In the genomic region with DNA sequence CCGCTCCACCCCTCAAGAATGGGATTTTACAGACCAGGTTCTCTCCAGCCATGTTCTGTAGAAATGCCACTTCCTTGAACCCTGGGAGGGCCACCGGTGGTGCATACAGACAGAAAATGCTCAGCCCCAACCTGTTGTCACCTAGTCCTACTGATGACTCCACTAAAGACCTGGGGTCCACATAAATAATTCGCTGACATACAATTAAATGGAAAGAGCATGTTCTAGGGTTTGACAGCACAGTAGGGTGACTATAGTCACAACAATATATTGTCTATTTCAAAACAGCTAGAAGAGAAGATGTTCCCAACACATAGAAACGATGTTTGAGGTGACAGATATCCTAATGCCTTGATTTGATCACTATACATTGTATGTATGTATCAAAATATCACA, we compare ENCODE assay signal across 33 cellular contexts.
A peak's percentile ranks its signal among the peaks of the same experiment; 100 is the strongest.
DNase-seq lines count a peak whose midpoint lies in the region; ATAC-seq, FAIRE-seq and TF ChIP-seq lines count a peak whose summit lies in the region.
"Had no signal": no experiment of that assay in that cellular context is flagged by ENCODE, and none has a peak within 500 bp of the region (broad histone marks: within the 10 kb centered on the region; RNA-seq: fewer than 3 reads in every experiment).

No MANE protein-coding gene starts in this region.

- FAIRE-seq in HepG2 (lab: Jason Lieb, UNC), result no peak
- no peak for FAIRE-seq in K562 (lab: Jason Lieb, UNC)
- FAIRE-seq: A204.1, A549, D721Med had no signal

- no peaks in the 10 kb centered on the region for H3K9me3 ChIP-seq in HepG2 (ENCODE audit: low read length)
- no peaks in the 10 kb centered on the region for H3K9me3 ChIP-seq in right lobe of liver
- no peaks in the 10 kb centered on the region for H3K9me3 ChIP-seq in Karpas-422 (ENCODE audit: low read length)
- H3K9me3 ChIP-seq in K562 (replicated peaks; ENCODE audit: control insufficient read depth, insufficient read depth, low read depth, low read length), result no peaks in the 10 kb centered on the region
- H3K9me3 ChIP-seq: BE2C, Caco-2 had no signal

- H3K9ac ChIP-seq in HepG2 (ENCODE audit: insufficient read depth, low read depth, low read length) (no peak overlapping the region), Karpas-422 (ENCODE audit: low read length) (no peak overlapping the region), K562 (ENCODE audit: insufficient read depth in 1 of 2, low read depth in 2 of 2, low read length in 2 of 2) (no peak overlapping the region)
- H3K9ac ChIP-seq: BLaER1; BLaER1 treated with 17β-estradiol and CSF1 and Interleukin-3, amounts not matched to agents 10 nM and 100 nM had no signal

- POLR2A ChIA-PET in HepG2 (lab: Yijun Ruan, JAX) (no interaction called here), K562 (lab: Yijun Ruan, JAX) (interaction anchor here (1.0 to 2.4 kb wide), 3 partner anchors 9 to 43 kb away, joined by 3 to 15 read pairs (median 3); no protein-coding TSS in a partner anchor)

- DNase-seq in HepG2 (ENCODE audit: low spot score) (no peak), right lobe of liver (no peak), Karpas-422 (peak; percentile 26), K562 (ENCODE audit: extremely low read depth in 1 of 4, low spot score in 3 of 4) (no peak), NCI-H510A (lab: John Stamatoyannopoulos, UW) (no peak)
- DNase-seq: 8988T; ACHN; AML-193; BE2C; C1 segment of cervical spinal cord; Caco-2; Calu3; CD4-positive, alpha-beta memory T cell; CD4-positive, alpha-beta T cell; CD4-positive, CD25-positive, alpha-beta regulatory T cell; CD8-positive, alpha-beta memory T cell; CD8-positive, alpha-beta T cell; COR-L47; DMS 273 treated with DMSO at 0.1 percent for 48 hours; DMS153; DMS53; DMS79; DMS79 treated with DMSO at 0.1 percent for 48 hours; DND-41; EL had no signal

- TF ChIP-seq EP300 in HepG2 (IDR thresholded peaks at IDR 0.05; ENCODE audit: low read depth in 2 of 2, low read length in 2 of 2), result no peak
- TF ChIP-seq EP300 in HepG2 (CRISPR knock-in tag; IDR thresholded peaks at IDR 0.05; ENCODE audit: borderline replicate concordance), result no peak
- TF ChIP-seq EP300 in K562 (IDR thresholded peaks at IDR 0.05; ENCODE audit: low read length), result no peak

- no peak for TF ChIP-seq POLR2A in HepG2 (IDR thresholded peaks at IDR 0.05; ENCODE audit: insufficient read depth in 1 of 2, low read depth in 2 of 2, low read length in 2 of 2)
- TF ChIP-seq POLR2A in right lobe of liver (IDR thresholded peaks at IDR 0.05), result no peak
- no peak for TF ChIP-seq POLR2A in K562 (conservative IDR thresholded peaks at IDR 0.05)

- no peaks in the 10 kb centered on the region for H3K9me1 ChIP-seq in K562 (ENCODE audit: control insufficient read depth, insufficient read depth, low read length)

- no peaks in the 10 kb centered on the region for H3K9me2 ChIP-seq in Karpas-422 (replicated peaks; ENCODE audit: insufficient read depth, low read length)

- H3K79me2 ChIP-seq in HepG2 (ENCODE audit: insufficient read depth, low read length) (no peaks in the 10 kb centered on the region), Karpas-422 (ENCODE audit: low read length) (no peaks in the 10 kb centered on the region), K562 (ENCODE audit: control insufficient read depth, insufficient read depth, low read length) (no peaks in the 10 kb centered on the region)

- ATAC-seq in HepG2, result no peak
- ATAC-seq in right lobe of liver, result no peak
- no peak; the same call in 2 of the 3 replicates for ATAC-seq in K562
- ATAC-seq in HG03378 (IDR thresholded peaks at IDR 0.05; ENCODE audit: unreplicated experiment), result no peak
- ATAC-seq: A549; CD8-positive, alpha-beta T cell had no signal

- intact Hi-C loops in HepG2 (cut with micrococcal nuclease; ENCODE audit: unreplicated experiment), result no loop called here
- intact Hi-C loops in right lobe of liver (cut with DNase I), result no loop called here
- intact Hi-C loops in K562 (cut with micrococcal nuclease), result no loop called here

- H3K36me3 ChIP-seq in HepG2 (replicated peaks in 1 of 2; ENCODE audit: control insufficient read depth in 1 of 2, insufficient read depth in 2 of 2, low read length in 2 of 2), result no peaks in the 10 kb centered on the region
- no peaks in the 10 kb centered on the region for H3K36me3 ChIP-seq in right lobe of liver
- no peaks in the 10 kb centered on the region for H3K36me3 ChIP-seq in Karpas-422 (ENCODE audit: insufficient read depth, low read length)
- no peaks in the 10 kb centered on the region for H3K36me3 ChIP-seq in K562 (ENCODE audit: control insufficient read depth, insufficient read depth, low read length)
- H3K36me3 ChIP-seq: BE2C; BLaER1; BLaER1 treated with 17β-estradiol and CSF1 and Interleukin-3, amounts not matched to agents 10 nM and 100 nM had no signal

- BruUV-seq in HepG2 (replicated peaks; lab: Mats Ljungman, UMichigan) (no TSS peak), K562 (replicated peaks; lab: Mats Ljungman, UMichigan) (no TSS peak)

- no peak for TF ChIP-seq RAD21 in HepG2 (CRISPR knock-in tag; IDR thresholded peaks at IDR 0.05)
- TF ChIP-seq RAD21 in K562 (CRISPR knock-in tag; conservative IDR thresholded peaks at IDR 0.05 in 1 of 2, IDR thresholded peaks at IDR 0.05 in 1 of 2), result no peak

- in situ Hi-C loops in HepG2 (cut with HindIII; ENCODE audit: extremely low pct_ligation_motif_present, low pct_unique_long_range_greater_than_20kb) (no loop called here), K562 (cut with MboI) (loop anchor here (25.0 kb wide), 1 partner anchor 910 kb away; no protein-coding TSS in a partner anchor)

- H3K27ac ChIP-seq in HepG2 (ENCODE audit: extremely low read length, insufficient read depth, low read length) (no peak overlapping the region), right lobe of liver (no peak overlapping the region), Karpas-422 (ENCODE audit: low read length) (no peak overlapping the region), K562 (ENCODE audit: extremely low read depth, low read depth, low read length) (no peak overlapping the region; the same call in 2 of the 3 replicates)
- H3K27ac ChIP-seq: 22Rv1; A549; BLaER1; BLaER1 treated with 17β-estradiol and CSF1 and Interleukin-3, amounts not matched to agents 10 nM and 100 nM; C4-2B had no signal

- TF ChIP-seq CTCF in HepG2 (CRISPR knock-in tag; IDR thresholded peaks at IDR 0.05) (no peak), right lobe of liver (IDR thresholded peaks at IDR 0.05) (no peak), K562 (IDR thresholded peaks at IDR 0.05 in 2 of 3, conservative IDR thresholded peaks at IDR 0.05 in 1 of 3; ENCODE audit: insufficient read depth in 2 of 3, low read depth in 1 of 3, low read length in 3 of 3) (no peak)

- H3K4me2 ChIP-seq in HepG2 (ENCODE audit: low read depth, low read length) (no peak overlapping the region), Karpas-422 (ENCODE audit: low read depth, low read length, poor library complexity, severe bottlenecking) (no peak overlapping the region), K562 (ENCODE audit: insufficient read depth, low read length) (no peak overlapping the region)
- H3K4me2 ChIP-seq: A549, BLaER1 had no signal

- H4K20me1 ChIP-seq in HepG2 (ENCODE audit: insufficient read depth, low read length) (no peaks in the 10 kb centered on the region; the same call in 1 of the 2 replicates), Karpas-422 (ENCODE audit: insufficient read depth, low read depth, low read length) (no peaks in the 10 kb centered on the region), K562 (replicated peaks; ENCODE audit: control insufficient read depth, insufficient read depth, low read length) (no peaks in the 10 kb centered on the region)
- H4K20me1 ChIP-seq: BLaER1; BLaER1 treated with 17β-estradiol and CSF1 and Interleukin-3, amounts not matched to agents 10 nM and 100 nM had no signal

- WGBS in HepG2 (ENCODE audit: low lambda C conversion rate), result 14% methylated on average over 4 of the region's 4 CpGs
- WGBS in right lobe of liver (ENCODE audit: insufficient coverage, low coverage, low lambda C conversion rate, missing lambda C conversion rate), result 79% methylated on average over 4 of the region's 4 CpGs
- 17% methylated on average over 4 of the region's 4 CpGs for WGBS in K562 (ENCODE audit: insufficient coverage, low coverage, missing lambda C conversion rate)

- CTCF ChIA-PET in HepG2 (lab: Yijun Ruan, JAX; ENCODE audit: low intra/inter-chr PET ratio, low total read pairs) (no interaction called here), K562 (lab: Yijun Ruan, JAX; ENCODE audit: low intra/inter-chr PET ratio) (no interaction called here)

- H3K4me3 ChIP-seq in HepG2 (replicated peaks in 1 of 3; ENCODE audit: insufficient read depth in 1 of 3, low read depth in 2 of 3, low read length in 3 of 3) (no peak overlapping the region), right lobe of liver (no peak overlapping the region), Karpas-422 (ENCODE audit: low read length) (no peak overlapping the region), K562 (no peak overlapping the region)
- H3K4me3 ChIP-seq: A549; BLaER1; BLaER1 treated with 17β-estradiol and CSF1 and Interleukin-3, amounts not matched to agents 10 nM and 100 nM had no signal

- H3K4me1 ChIP-seq in HepG2 (ENCODE audit: insufficient read depth, low read length) (no peaks in the 10 kb centered on the region), right lobe of liver (no peaks in the 10 kb centered on the region), Karpas-422 (ENCODE audit: low read length) (no peaks in the 10 kb centered on the region), K562 (replicated peaks in 1 of 2; ENCODE audit: control insufficient read depth in 2 of 2, insufficient read depth in 2 of 2, low read length in 2 of 2) (peaks cover 0 to 7% of the 10 kb centered on the region in 2 experiments; a peak in 3 of 5 replicates)
- H3K4me1 ChIP-seq: BE2C, Caco-2 had no signal

- H2AFZ ChIP-seq in HepG2 (ENCODE audit: low read length), result no peak overlapping the region
- H2AFZ ChIP-seq in Karpas-422 (ENCODE audit: low read length), result no peak overlapping the region
- H2AFZ ChIP-seq in K562 (ENCODE audit: low read depth, low read length), result no peak overlapping the region

- H3K27me3 ChIP-seq in HepG2 (ENCODE audit: control insufficient read depth in 1 of 2, insufficient read depth in 2 of 2, low read length in 2 of 2), result peaks cover 0 to 25% of the 10 kb centered on the region in 2 experiments; a peak in 3 of 5 replicates
- H3K27me3 ChIP-seq in right lobe of liver, result no peaks in the 10 kb centered on the region
- no peaks in the 10 kb centered on the region for H3K27me3 ChIP-seq in Karpas-422 (ENCODE audit: low read length)
- no peaks in the 10 kb centered on the region; a peak in 1 of 5 replicates for H3K27me3 ChIP-seq in K562 (ENCODE audit: control insufficient read depth in 2 of 2, insufficient read depth in 2 of 2, low read length in 2 of 2)
- H3K27me3 ChIP-seq: BE2C; BLaER1; BLaER1 treated with 17β-estradiol and CSF1 and Interleukin-3, amounts not matched to agents 10 nM and 100 nM had no signal

TF ChIP-seq in K562, 482 proteins besides CTCF, POLR2A, EP300 and RAD21:
- TF ChIP-seq MAFF (IDR thresholded peaks at IDR 0.05; ENCODE audit: low read length) (peak; percentile 24; the same call in 1 of the 2 replicates), ZNF316 (IDR thresholded peaks at IDR 0.05) (peak; percentile 55; the same call in 1 of the 2 replicates), EHMT2 (IDR thresholded peaks at IDR 0.05) (no peak)
